27 cellular contexts compared by ENCODE assay signal in the genomic region with DNA sequence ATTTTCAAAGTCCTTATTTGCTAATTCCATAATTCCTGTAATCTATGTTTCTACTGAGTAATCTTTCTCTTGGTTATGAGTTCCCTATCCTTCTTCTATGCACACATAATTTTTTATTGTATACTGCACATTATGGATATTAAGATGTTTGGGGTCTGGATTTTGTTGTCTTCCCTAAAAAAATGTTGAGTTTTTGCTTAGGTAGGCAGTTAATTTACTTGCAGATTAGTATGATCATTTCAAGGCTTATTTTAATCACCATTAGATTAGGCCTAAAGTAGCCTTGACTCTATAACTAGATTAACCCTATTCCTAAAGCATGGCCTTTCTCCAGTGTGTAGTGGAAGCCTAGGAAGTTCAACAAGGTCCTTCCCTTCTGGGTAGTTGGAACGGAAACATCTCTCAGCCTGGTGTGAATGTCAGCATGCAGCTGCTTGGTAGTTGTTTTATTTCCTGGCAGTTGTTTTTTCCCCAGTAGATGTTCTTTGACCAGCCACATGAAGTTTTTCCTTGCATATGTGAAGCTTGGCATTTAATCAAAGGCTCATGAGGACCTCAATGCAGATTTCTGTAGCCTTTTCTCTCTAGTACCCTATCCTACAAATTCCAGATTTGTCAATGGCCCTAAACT.
DNase-seq lines count a peak whose midpoint lies in the region; ATAC-seq, FAIRE-seq and TF ChIP-seq lines count a peak whose summit lies in the region.
"Had no signal": no experiment of that assay in that cellular context is flagged by ENCODE, and none has a peak within 500 bp of the region (broad histone marks: within the 10 kb centered on the region; RNA-seq: fewer than 3 reads in every experiment).

No MANE protein-coding gene starts in this region.

- TF ChIP-seq POLR2A in K562 (conservative IDR thresholded peaks at IDR 0.05) (no peak), endothelial cell of umbilical vein (IDR thresholded peaks at IDR 0.05; ENCODE audit: low read depth, low read length) (no peak)

- CTCF ChIA-PET in K562 (lab: Yijun Ruan, JAX; ENCODE audit: low intra/inter-chr PET ratio): no interaction called here
- CTCF ChIA-PET in endothelial cell of umbilical vein (lab: Charles Lee): interaction anchor here (1.1 kb wide), 1 partner anchor 106 kb away, joined by 3 read pairs; no protein-coding TSS in a partner anchor
- CTCF ChIA-PET in naive thymus-derived CD4-positive, alpha-beta T cell (lab: Charles Lee): no interaction called here

- no peak overlapping the region for H3K9ac ChIP-seq in K562 (ENCODE audit: insufficient read depth in 1 of 2, low read depth in 2 of 2, low read length in 2 of 2)
- H3K9ac ChIP-seq in endothelial cell of umbilical vein (replicated peaks; ENCODE audit: extremely low read depth, insufficient read depth, low read length): no peak overlapping the region
- H3K9ac ChIP-seq: BLaER1 treated with 17β-estradiol and CSF1 and Interleukin-3, amounts not matched to agents 10 nM and 100 nM had no signal

- H3K9me1 ChIP-seq in K562 (ENCODE audit: control insufficient read depth, insufficient read depth, low read length) (no peaks in the 10 kb centered on the region), endothelial cell of umbilical vein (replicated peaks; ENCODE audit: control insufficient read depth, extremely low read depth, insufficient read depth, low read length) (no peaks in the 10 kb centered on the region)

- no peak for TF ChIP-seq EP300 in K562 (IDR thresholded peaks at IDR 0.05; ENCODE audit: low read length)

- no peaks in the 10 kb centered on the region for H3K36me3 Mint-ChIP-seq in naive thymus-derived CD4-positive, alpha-beta T cell
- H3K36me3 Mint-ChIP-seq: CD14-positive monocyte; CD8-positive, alpha-beta memory T cell had no signal

- no peaks in the 10 kb centered on the region for H4K20me1 ChIP-seq in K562 (replicated peaks; ENCODE audit: control insufficient read depth, insufficient read depth, low read length)
- H4K20me1 ChIP-seq in endothelial cell of umbilical vein (replicated peaks; ENCODE audit: control insufficient read depth, extremely low read depth, insufficient read depth, low read length): no peaks in the 10 kb centered on the region
- H4K20me1 ChIP-seq: BLaER1 treated with 17β-estradiol and CSF1 and Interleukin-3, amounts not matched to agents 10 nM and 100 nM had no signal

- WGBS in K562 (ENCODE audit: insufficient coverage, low coverage, missing lambda C conversion rate): 0% methylated on average over 1 of the region's 1 CpG

- FAIRE-seq in K562 (lab: Jason Lieb, UNC): no peak
- FAIRE-seq in endothelial cell of umbilical vein (lab: Jason Lieb, UNC): no peak
- FAIRE-seq: A204.1, D721Med, GM12891, GM18507, H54 had no signal

- H3K4me3 Mint-ChIP-seq in naive thymus-derived CD4-positive, alpha-beta T cell: no peak overlapping the region
- H3K4me3 Mint-ChIP-seq: CD14-positive monocyte; CD4-positive, alpha-beta T cell; CD8-positive, alpha-beta memory T cell; HFFc6 had no signal

- H3K4me1 ChIP-seq in K562 (replicated peaks in 1 of 2; ENCODE audit: control insufficient read depth in 2 of 2, insufficient read depth in 2 of 2, low read length in 2 of 2) (no peaks in the 10 kb centered on the region), endothelial cell of umbilical vein (ENCODE audit: control insufficient read depth, extremely low read depth, insufficient read depth, low read length) (no peaks in the 10 kb centered on the region)
- H3K4me1 ChIP-seq in naive thymus-derived CD4-positive, alpha-beta T cell (ENCODE audit: control insufficient read depth in 2 of 2, insufficient read depth in 2 of 2, low read length in 2 of 2): no peaks in the 10 kb centered on the region
- H3K4me1 ChIP-seq: BE2C; BLaER1 treated with 17β-estradiol and CSF1 and Interleukin-3, amounts not matched to agents 10 nM and 100 nM; HAP-1 had no signal

- H3K9me3 Mint-ChIP-seq in naive thymus-derived CD4-positive, alpha-beta T cell: peaks cover 0 to 22% (median 7%) of the 10 kb centered on the region in 11 donors

- H3K36me3 ChIP-seq in K562 (ENCODE audit: control insufficient read depth, insufficient read depth, low read length) (no peaks in the 10 kb centered on the region), endothelial cell of umbilical vein (ENCODE audit: control insufficient read depth in 2 of 2, extremely low read depth in 1 of 2, insufficient read depth in 2 of 2, low read length in 2 of 2) (no peaks in the 10 kb centered on the region)
- H3K36me3 ChIP-seq in naive thymus-derived CD4-positive, alpha-beta T cell (ENCODE audit: control insufficient read depth in 2 of 3, insufficient read depth in 3 of 3, low read length in 3 of 3): no peaks in the 10 kb centered on the region
- H3K36me3 ChIP-seq: BE2C, HAP-1 had no signal

- no peaks in the 10 kb centered on the region for H3K79me2 ChIP-seq in K562 (ENCODE audit: control insufficient read depth, insufficient read depth, low read length)
- H3K79me2 ChIP-seq in endothelial cell of umbilical vein (ENCODE audit: control insufficient read depth, insufficient read depth, low read length): no peaks in the 10 kb centered on the region

- H3K4me2 ChIP-seq in K562 (ENCODE audit: insufficient read depth, low read length) (no peak overlapping the region), endothelial cell of umbilical vein (ENCODE audit: insufficient read depth, low read length) (no peak overlapping the region)
- H3K4me2 ChIP-seq: BLaER1 treated with 17β-estradiol and CSF1 and Interleukin-3, amounts not matched to agents 10 nM and 100 nM had no signal

- TF ChIP-seq CTCF in K562 (IDR thresholded peaks at IDR 0.05 in 2 of 3, conservative IDR thresholded peaks at IDR 0.05 in 1 of 3; ENCODE audit: insufficient read depth in 2 of 3, low read depth in 1 of 3, low read length in 3 of 3) (no peak), endothelial cell of umbilical vein (IDR thresholded peaks at IDR 0.05; ENCODE audit: extremely low read depth in 1 of 2, insufficient read depth in 1 of 2, low read depth in 1 of 2, low read length in 2 of 2) (no peak)

- H3K4me3 ChIP-seq in K562: no peak overlapping the region
- H3K4me3 ChIP-seq in endothelial cell of umbilical vein (replicated peaks in 1 of 3; ENCODE audit: insufficient read depth in 1 of 3, low read depth in 1 of 3, low read length in 3 of 3): no peak overlapping the region
- H3K4me3 ChIP-seq in naive thymus-derived CD4-positive, alpha-beta T cell (ENCODE audit: low read length): no peak overlapping the region
- H3K4me3 ChIP-seq: BLaER1 treated with 17β-estradiol and CSF1 and Interleukin-3, amounts not matched to agents 10 nM and 100 nM; HAP-1 had no signal

- H2AFZ ChIP-seq in K562 (ENCODE audit: low read depth, low read length): no peak overlapping the region
- no peak overlapping the region for H2AFZ ChIP-seq in endothelial cell of umbilical vein (ENCODE audit: low read depth, low read length)

- H3K27me3 ChIP-seq in K562 (ENCODE audit: control insufficient read depth in 2 of 2, insufficient read depth in 2 of 2, low read length in 2 of 2): no peaks in the 10 kb centered on the region
- H3K27me3 ChIP-seq in endothelial cell of umbilical vein (ENCODE audit: control insufficient read depth in 2 of 2, insufficient read depth in 2 of 2, low read length in 2 of 2): peaks cover 2% of the 10 kb centered on the region in 2 experiments
- no peaks in the 10 kb centered on the region for H3K27me3 ChIP-seq in naive thymus-derived CD4-positive, alpha-beta T cell (ENCODE audit: control insufficient read depth in 2 of 2, insufficient read depth in 2 of 2, low read length in 2 of 2)
- H3K27me3 ChIP-seq: BE2C; BLaER1 treated with 17β-estradiol and CSF1 and Interleukin-3, amounts not matched to agents 10 nM and 100 nM had no signal

- H3K9me3 ChIP-seq in K562 (replicated peaks; ENCODE audit: control insufficient read depth, insufficient read depth, low read depth, low read length) (no peaks in the 10 kb centered on the region), endothelial cell of umbilical vein (replicated peaks; ENCODE audit: control insufficient read depth, insufficient read depth, low read length) (no peaks in the 10 kb centered on the region)
- no peaks in the 10 kb centered on the region for H3K9me3 ChIP-seq in naive thymus-derived CD4-positive, alpha-beta T cell (ENCODE audit: control insufficient read depth in 2 of 3, low read length in 3 of 3)
- H3K9me3 ChIP-seq: HAP-1 had no signal

- ATAC-seq in K562: no peak
- no peak for ATAC-seq in naive thymus-derived CD4-positive, alpha-beta T cell
- no peak for ATAC-seq in GM19467 (IDR thresholded peaks at IDR 0.05; ENCODE audit: unreplicated experiment)

- dilution Hi-C loops in endothelial cell of umbilical vein (cut with MboI; ENCODE audit: extremely low pct_ligation_motif_present, low sequenced_read_pairs): no loop called here

- H3K27ac Mint-ChIP-seq in naive thymus-derived CD4-positive, alpha-beta T cell: no peak overlapping the region
- H3K27ac Mint-ChIP-seq: CD14-positive monocyte; CD4-positive, alpha-beta T cell; CD8-positive, alpha-beta memory T cell; HFFc6 had no signal

- POLR2A ChIA-PET in K562 (lab: Yijun Ruan, JAX) (no interaction called here), endothelial cell of umbilical vein (lab: Charles Lee) (no interaction called here)
- POLR2A ChIA-PET in naive thymus-derived CD4-positive, alpha-beta T cell (lab: Charles Lee): no interaction called here

- no TSS peak for BruUV-seq in K562 (replicated peaks; lab: Mats Ljungman, UMichigan)
- no TSS peak for BruUV-seq in endothelial cell of umbilical vein (replicated peaks; lab: Mats Ljungman, UMichigan)

- in situ Hi-C loops in K562 (cut with MboI): no loop called here

- intact Hi-C loops in K562 (cut with micrococcal nuclease): no loop called here
- intact Hi-C loops in endothelial cell of umbilical vein (cut with micrococcal nuclease): no loop called here
- intact Hi-C loops in naive thymus-derived CD4-positive, alpha-beta T cell (cut with micrococcal nuclease): no loop called here

- H3K4me1 Mint-ChIP-seq in naive thymus-derived CD4-positive, alpha-beta T cell: no peaks in the 10 kb centered on the region
- H3K4me1 Mint-ChIP-seq: CD14-positive monocyte; CD8-positive, alpha-beta memory T cell had no signal

- no peak overlapping the region for H3K27ac ChIP-seq in K562 (ENCODE audit: extremely low read depth, low read depth, low read length)
- H3K27ac ChIP-seq in endothelial cell of umbilical vein (ENCODE audit: insufficient read depth, low read depth, low read length): no peak overlapping the region
- no peak overlapping the region for H3K27ac ChIP-seq in naive thymus-derived CD4-positive, alpha-beta T cell (ENCODE audit: low read depth, low read length)
- H3K27ac ChIP-seq: 22Rv1; BLaER1 treated with 17β-estradiol and CSF1 and Interleukin-3, amounts not matched to agents 10 nM and 100 nM had no signal

- H3K27me3 Mint-ChIP-seq in naive thymus-derived CD4-positive, alpha-beta T cell: peaks cover 3 to 36% (median 15%) of the 10 kb centered on the region in 5 donors

- peak; percentile 58 for DNase-seq in NCI-H82 (lab: John Stamatoyannopoulos, UW)
- DNase-seq in NCI-H82 treated with DMSO at 0.1 percent for 48 hours (lab: John Stamatoyannopoulos, UW; ENCODE audit: unreplicated experiment): no peak
- DNase-seq in K562 (ENCODE audit: extremely low read depth in 1 of 4, low spot score in 3 of 4): no peak
- peak; percentile 87 for DNase-seq in endothelial cell of umbilical vein (ENCODE audit: low read depth, low spot score)
- no peak for DNase-seq in naive thymus-derived CD4-positive, alpha-beta T cell
- DNase-seq in DMS153 (lab: John Stamatoyannopoulos, UW): no peak
- DNase-seq: ACHN; AML-193; BE2C; CD4-positive, alpha-beta T cell; CD8-positive, alpha-beta memory T cell; DMS 273 treated with DMSO at 0.1 percent for 48 hours; DMS53; DMS79 treated with DMSO at 0.1 percent for 48 hours; GF-D8; GOT3; HFFc6 had no signal

- TF ChIP-seq RAD21 in K562 (CRISPR knock-in tag; conservative IDR thresholded peaks at IDR 0.05 in 1 of 2, IDR thresholded peaks at IDR 0.05 in 1 of 2): no peak

Comparison
In these comparisons a context has a peak if more than half of its experiments do, and no peak if none do; other contexts are left out.
1. DNase-seq: peak in NCI-H82 (single experiment) and endothelial cell of umbilical vein (single experiment); none in NCI-H82 treated with DMSO at 0.1 percent for 48 hours (single experiment), K562 (0 of 4), naive thymus-derived CD4-positive, alpha-beta T cell (0 of 9) and DMS153 (single experiment).